ENCODE assay signal across 17 cellular contexts in genomic region chr15:91860498-91860897, GRCh38. TPM values are rescaled to one million over a fixed set of nuclear protein-coding genes. Genes with fewer than 3 reads are reported as not detected.
DNase-seq lines count a peak whose midpoint lies in the region; ATAC-seq and TF ChIP-seq lines count a peak whose summit lies in the region.
"Had no signal": no experiment of that assay in that cellular context is flagged by ENCODE, and none has a peak within 500 bp of the region (broad histone marks: within the 10 kb centered on the region; RNA-seq: fewer than 3 reads in every experiment).

No MANE protein-coding gene starts in this region.

- no peak overlapping the region for H4K12ac ChIP-seq in trophoblast cell (ENCODE audit: low read depth, low read length)

- H2BK120ac ChIP-seq in trophoblast cell (ENCODE audit: insufficient read depth, low read length, poor library complexity), result no peak overlapping the region

- no peak for ATAC-seq in lower lobe of right lung
- no peak for ATAC-seq in stimulated activated naive B cell treated with anti-CD40 and anti-IgM and Interleukin-4, amounts not matched to agents 10 μg/mL and 1 μg/mL and 100 μg/mL, for 72 hours (replicated peaks)
- ATAC-seq: HCT116 had no signal

- H3K9ac ChIP-seq in BLaER1 treated with 17β-estradiol and CSF1 and Interleukin-3, amounts not matched to agents 10 nM and 100 nM, result no peak overlapping the region
- no peak overlapping the region for H3K9ac ChIP-seq in trophoblast cell (ENCODE audit: low read length)

- H4K91ac ChIP-seq in trophoblast cell (ENCODE audit: low read depth, low read length), result no peak overlapping the region

- H3K36me3 Mint-ChIP-seq in dendritic cell treated with granulocyte-macrophage colony-stimulating factor and Interleukin-4, amounts not matched to agents 40 ng/mL and 50 ng/mL, for 4 days (ENCODE audit: low read depth), result peaks cover 11% of the 10 kb centered on the region
- H3K36me3 Mint-ChIP-seq in activated naive CD4-positive, alpha-beta T cell treated with anti-CD3 and anti-CD28 coated beads for 36 hours (ENCODE audit: low read depth), result no peaks in the 10 kb centered on the region
- peaks cover 0 to 2% of the 10 kb centered on the region in 2 donors for H3K36me3 Mint-ChIP-seq in stimulated activated naive B cell treated with anti-CD40 and anti-IgM and Interleukin-4, amounts not matched to agents 10 μg/mL and 1 μg/mL and 100 μg/mL, for 72 hours

- no peak overlapping the region for H3K23ac ChIP-seq in trophoblast cell (ENCODE audit: low read length)

- no CpG with 5 or more reads among the region's 7 CpGs for WGBS in trophoblast cell (ENCODE audit: extremely low coverage, insufficient coverage, insufficient read length)

- no peak overlapping the region for H3K4ac ChIP-seq in trophoblast cell (ENCODE audit: low read depth, low read length)

- H4K20me1 ChIP-seq in BLaER1 treated with 17β-estradiol and CSF1 and Interleukin-3, amounts not matched to agents 10 nM and 100 nM, result peaks cover 7 to 82% (median 51%) of the 10 kb centered on the region in 11 experiments; a peak in 20 of 22 replicates

- no peak overlapping the region for H4K8ac ChIP-seq in trophoblast cell (ENCODE audit: low read depth, low read length)

- no peak overlapping the region for H2BK12ac ChIP-seq in trophoblast cell (ENCODE audit: low read length)

- no peak overlapping the region for H2BK5ac ChIP-seq in trophoblast cell (ENCODE audit: low read depth, low read length, poor library complexity)

- no peaks in the 10 kb centered on the region for H3K27me3 Mint-ChIP-seq in dendritic cell treated with granulocyte-macrophage colony-stimulating factor and Interleukin-4, amounts not matched to agents 40 ng/mL and 50 ng/mL, for 4 days
- H3K27me3 Mint-ChIP-seq in activated naive CD4-positive, alpha-beta T cell treated with anti-CD3 and anti-CD28 coated beads for 36 hours (ENCODE audit: low read depth), result no peaks in the 10 kb centered on the region
- H3K27me3 Mint-ChIP-seq in stimulated activated naive B cell treated with anti-CD40 and anti-IgM and Interleukin-4, amounts not matched to agents 10 μg/mL and 1 μg/mL and 100 μg/mL, for 72 hours, result peaks cover 20 to 29% of the 10 kb centered on the region in 2 donors

- H3K4me3 ChIP-seq in BLaER1 treated with 17β-estradiol and CSF1 and Interleukin-3, amounts not matched to agents 10 nM and 100 nM, result no peak overlapping the region
- H3K4me3 ChIP-seq in HL-60 (replicated peaks; ENCODE audit: insufficient read depth, low read length), result no peak overlapping the region
- no peak overlapping the region for H3K4me3 ChIP-seq in trophoblast cell (ENCODE audit: low read depth, low read length)
- no peak overlapping the region for H3K4me3 ChIP-seq in lower lobe of right lung
- H3K4me3 ChIP-seq: PC-9, SJCRH30 had no signal

- H3K27me3 ChIP-seq in BLaER1 treated with 17β-estradiol and CSF1 and Interleukin-3, amounts not matched to agents 10 nM and 100 nM, result peaks cover 0 to 10% (median under 1%) of the 10 kb centered on the region in 11 experiments; a peak in 4 of 22 replicates
- no peaks in the 10 kb centered on the region for H3K27me3 ChIP-seq in HL-60 (ENCODE audit: insufficient read depth, poor library complexity, severe bottlenecking)
- peaks cover 1% of the 10 kb centered on the region for H3K27me3 ChIP-seq in trophoblast cell (ENCODE audit: insufficient read depth, low read length)
- no peaks in the 10 kb centered on the region for H3K27me3 ChIP-seq in lower lobe of right lung (ENCODE audit: low read depth)
- H3K27me3 ChIP-seq: SJCRH30 had no signal

- TF ChIP-seq CTCF in HL-60 (IDR thresholded peaks at IDR 0.05; ENCODE audit: insufficient read depth, low read length) (no peak), lower lobe of right lung (IDR thresholded peaks at IDR 0.05) (no peak)

- peaks cover 84% of the 10 kb centered on the region for H3K4me1 Mint-ChIP-seq in dendritic cell treated with granulocyte-macrophage colony-stimulating factor and Interleukin-4, amounts not matched to agents 40 ng/mL and 50 ng/mL, for 4 days (ENCODE audit: low read depth)
- peaks cover 82% of the 10 kb centered on the region for H3K4me1 Mint-ChIP-seq in activated naive CD4-positive, alpha-beta T cell treated with anti-CD3 and anti-CD28 coated beads for 36 hours (ENCODE audit: low read depth)
- peaks cover 28 to 50% of the 10 kb centered on the region in 2 donors for H3K4me1 Mint-ChIP-seq in stimulated activated naive B cell treated with anti-CD40 and anti-IgM and Interleukin-4, amounts not matched to agents 10 μg/mL and 1 μg/mL and 100 μg/mL, for 72 hours

- H3K27ac ChIP-seq in BLaER1 treated with 17β-estradiol and CSF1 and Interleukin-3, amounts not matched to agents 10 nM and 100 nM, result peak overlapping the region in 1 of 11 experiments; percentile 74; a peak in 2 of 22 replicates
- peak overlapping the region; percentile 66 for H3K27ac ChIP-seq in HL-60 (replicated peaks)
- H3K27ac ChIP-seq in trophoblast cell (ENCODE audit: low read depth, low read length), result no peak overlapping the region
- no peak overlapping the region for H3K27ac ChIP-seq in lower lobe of right lung
- H3K27ac ChIP-seq: PC-9, SJCRH30 had no signal

- no peaks in the 10 kb centered on the region for H3K9me3 Mint-ChIP-seq in dendritic cell treated with granulocyte-macrophage colony-stimulating factor and Interleukin-4, amounts not matched to agents 40 ng/mL and 50 ng/mL, for 4 days
- H3K9me3 Mint-ChIP-seq in activated naive CD4-positive, alpha-beta T cell treated with anti-CD3 and anti-CD28 coated beads for 36 hours, result no peaks in the 10 kb centered on the region
- peaks cover 0 to 1% of the 10 kb centered on the region in 2 donors for H3K9me3 Mint-ChIP-seq in stimulated activated naive B cell treated with anti-CD40 and anti-IgM and Interleukin-4, amounts not matched to agents 10 μg/mL and 1 μg/mL and 100 μg/mL, for 72 hours

- no peak overlapping the region for H2AK5ac ChIP-seq in trophoblast cell (ENCODE audit: low read length)

- H3K9me3 ChIP-seq in BLaER1 treated with 17β-estradiol and CSF1 and Interleukin-3, amounts not matched to agents 10 nM and 100 nM (replicated peaks in 1 of 11), result no peaks in the 10 kb centered on the region
- H3K9me3 ChIP-seq in trophoblast cell (ENCODE audit: insufficient read depth, low read depth, low read length) (peaks cover 2% of the 10 kb centered on the region), lower lobe of right lung (no peaks in the 10 kb centered on the region)
- H3K9me3 ChIP-seq: SJCRH30 had no signal

- H3K4me2 ChIP-seq in BLaER1 treated with 17β-estradiol and CSF1 and Interleukin-3, amounts not matched to agents 10 nM and 100 nM, result peak overlapping the region; percentile 35 to 84 (median 59); a peak in 20 of 22 replicates
- no peak overlapping the region for H3K4me2 ChIP-seq in trophoblast cell (ENCODE audit: low read length)
- H3K4me2 ChIP-seq: PC-9 had no signal

- H3K27ac Mint-ChIP-seq in dendritic cell treated with granulocyte-macrophage colony-stimulating factor and Interleukin-4, amounts not matched to agents 40 ng/mL and 50 ng/mL, for 4 days, result peak overlapping the region; percentile 92
- H3K27ac Mint-ChIP-seq in activated naive CD4-positive, alpha-beta T cell treated with anti-CD3 and anti-CD28 coated beads for 36 hours, result no peak overlapping the region
- no peak overlapping the region for H3K27ac Mint-ChIP-seq in stimulated activated naive B cell treated with anti-CD40 and anti-IgM and Interleukin-4, amounts not matched to agents 10 μg/mL and 1 μg/mL and 100 μg/mL, for 72 hours
- H3K27ac Mint-ChIP-seq: IgD-negative memory B cell had no signal

- intact Hi-C loops in dendritic cell treated with granulocyte-macrophage colony-stimulating factor and Interleukin-4, amounts not matched to agents 40 ng/mL and 50 ng/mL, for 4 days (cut with micrococcal nuclease), result no loop called here
- intact Hi-C loops in activated naive CD4-positive, alpha-beta T cell treated with anti-CD3 and anti-CD28 coated beads for 36 hours (cut with micrococcal nuclease), result no loop called here
- intact Hi-C loops in lower lobe of right lung (cut with DNase I), result no loop called here

- no peaks in the 10 kb centered on the region for H3K79me1 ChIP-seq in trophoblast cell (ENCODE audit: low read length)

- CTCF ChIA-PET in activated naive CD4-positive, alpha-beta T cell treated with anti-CD3 and anti-CD28 coated beads for 36 hours (lab: Charles Lee), result interaction anchor here (1.1 kb wide), 1 partner anchor 216 kb away, joined by 3 read pairs; no protein-coding TSS in a partner anchor

- H3K36me3 ChIP-seq in BLaER1 treated with 17β-estradiol and CSF1 and Interleukin-3, amounts not matched to agents 10 nM and 100 nM, result peaks cover 0 to 8% (median 0%) of the 10 kb centered on the region in 11 experiments; a peak in 1 of 22 replicates
- H3K36me3 ChIP-seq in trophoblast cell (ENCODE audit: control insufficient read depth in 1 of 2, insufficient read depth in 2 of 2, low read length in 2 of 2) (no peaks in the 10 kb centered on the region), lower lobe of right lung (no peaks in the 10 kb centered on the region)
- H3K36me3 ChIP-seq: SJCRH30 had no signal

- no peak overlapping the region for H3K18ac ChIP-seq in trophoblast cell (ENCODE audit: low read length)

- peaks cover 66 to 87% (median 75%) of the 10 kb centered on the region in 10 experiments for H3K4me1 ChIP-seq in BLaER1 treated with 17β-estradiol and CSF1 and Interleukin-3, amounts not matched to agents 10 nM and 100 nM
- H3K4me1 ChIP-seq in trophoblast cell (ENCODE audit: control insufficient read depth in 1 of 2, insufficient read depth in 2 of 2, low read length in 2 of 2) (no peaks in the 10 kb centered on the region), lower lobe of right lung (peaks cover 95% of the 10 kb centered on the region)

- peak overlapping the region; percentile 14 for H2AFZ ChIP-seq in trophoblast cell (ENCODE audit: insufficient read depth, low read length, poor library complexity)
- H2AFZ ChIP-seq: PC-9 had no signal

- DNase-seq in HL-60 (ENCODE audit: low read depth in 1 of 2, low spot score in 1 of 2), result no peak
- no peak for DNase-seq in trophoblast cell
- no peak for DNase-seq in activated naive CD4-positive, alpha-beta T cell treated with anti-CD3 and anti-CD28 coated beads for 36 hours
- DNase-seq in NCI-H1105 (lab: John Stamatoyannopoulos, UW), result no peak
- no peak for DNase-seq in lower lobe of right lung
- DNase-seq in stimulated activated naive B cell treated with anti-CD40 and anti-IgM and Interleukin-4, amounts not matched to agents 10 μg/mL and 1 μg/mL and 100 μg/mL, for 72 hours, result no peak
- DNase-seq: DMS153, NCI-H187, NCI-H2171, NCI-H446, NCI-H748 treated with DMSO at 0.1 percent for 48 hours, PC-9, SJCRH30 had no signal

- H3K14ac ChIP-seq in trophoblast cell (ENCODE audit: low read length), result no peak overlapping the region

- H3K4me3 Mint-ChIP-seq in dendritic cell treated with granulocyte-macrophage colony-stimulating factor and Interleukin-4, amounts not matched to agents 40 ng/mL and 50 ng/mL, for 4 days, result peak overlapping the region; percentile 32
- no peak overlapping the region for H3K4me3 Mint-ChIP-seq in activated naive CD4-positive, alpha-beta T cell treated with anti-CD3 and anti-CD28 coated beads for 36 hours
- H3K4me3 Mint-ChIP-seq in stimulated activated naive B cell treated with anti-CD40 and anti-IgM and Interleukin-4, amounts not matched to agents 10 μg/mL and 1 μg/mL and 100 μg/mL, for 72 hours, result no peak overlapping the region

- no peaks in the 10 kb centered on the region for H3K79me2 ChIP-seq in trophoblast cell (ENCODE audit: control insufficient read depth, insufficient read depth, low read length, poor library complexity)

RNA-seq across cellular contexts. Expression of gene SLCO3A1, which starts 7.0 kb away (rescaled TPM):
- 0.83 and 0.87 TPM in 2 replicates for polyA plus RNA-seq in trophoblast cell (2013)
- 1 to 10 TPM; 3.1 to 3.3 TPM for total RNA-seq in activated naive CD4-positive, alpha-beta T cell treated with anti-CD3 and anti-CD28 coated beads for 36 hours
- 42.5 TPM for total RNA-seq in lower lobe of right lung

Comparison
In these comparisons a context has a peak if more than half of its experiments do, and no peak if none do; other contexts are left out.
1. RNA of gene SLCO3A1, which starts 7.0 kb away (total RNA-seq): 42.5 TPM in lower lobe of right lung (single experiment); 3.1 to 3.3 TPM in activated naive CD4-positive, alpha-beta T cell treated with anti-CD3 and anti-CD28 coated beads for 36 hours; every median in the first group is over 10 times any median in the second.